In the genomic region with DNA sequence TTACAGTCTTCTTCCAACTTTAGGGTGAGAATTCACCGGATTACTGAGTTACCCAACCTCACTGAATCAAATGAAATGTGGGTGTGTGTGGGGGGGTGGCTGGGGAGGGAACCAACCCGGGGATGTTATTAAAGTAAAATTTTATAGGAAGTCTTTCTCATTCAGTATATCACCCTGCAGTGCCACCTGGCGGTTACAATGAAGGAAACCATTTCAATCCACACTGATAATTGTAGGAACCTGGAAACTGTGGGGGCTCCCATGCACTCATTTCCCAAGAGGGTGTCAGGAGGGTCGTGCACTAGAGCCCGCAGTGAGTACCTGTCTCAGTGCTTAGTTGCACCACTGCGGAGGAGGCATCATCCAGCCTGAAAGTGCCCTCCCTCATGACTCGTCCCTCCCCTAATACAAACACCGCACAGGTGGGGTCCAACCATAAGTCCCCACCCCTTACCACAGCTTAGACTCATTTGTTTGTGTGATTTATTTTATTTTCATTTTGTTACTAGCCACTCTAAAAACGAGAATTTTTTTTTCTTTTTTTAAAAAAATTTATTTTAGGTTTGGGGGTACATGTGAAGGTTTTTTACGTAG, we compare ENCODE assay signal across 1 cellular context.
TF ChIP-seq lines count a peak whose summit lies in the region.

No MANE protein-coding gene starts in this region.

TF ChIP-seq in GM23338, 12 proteins besides CTCF, POLR2A, EP300 and RAD21 (continued from another document):
- TF ChIP-seq, protein P1, sequence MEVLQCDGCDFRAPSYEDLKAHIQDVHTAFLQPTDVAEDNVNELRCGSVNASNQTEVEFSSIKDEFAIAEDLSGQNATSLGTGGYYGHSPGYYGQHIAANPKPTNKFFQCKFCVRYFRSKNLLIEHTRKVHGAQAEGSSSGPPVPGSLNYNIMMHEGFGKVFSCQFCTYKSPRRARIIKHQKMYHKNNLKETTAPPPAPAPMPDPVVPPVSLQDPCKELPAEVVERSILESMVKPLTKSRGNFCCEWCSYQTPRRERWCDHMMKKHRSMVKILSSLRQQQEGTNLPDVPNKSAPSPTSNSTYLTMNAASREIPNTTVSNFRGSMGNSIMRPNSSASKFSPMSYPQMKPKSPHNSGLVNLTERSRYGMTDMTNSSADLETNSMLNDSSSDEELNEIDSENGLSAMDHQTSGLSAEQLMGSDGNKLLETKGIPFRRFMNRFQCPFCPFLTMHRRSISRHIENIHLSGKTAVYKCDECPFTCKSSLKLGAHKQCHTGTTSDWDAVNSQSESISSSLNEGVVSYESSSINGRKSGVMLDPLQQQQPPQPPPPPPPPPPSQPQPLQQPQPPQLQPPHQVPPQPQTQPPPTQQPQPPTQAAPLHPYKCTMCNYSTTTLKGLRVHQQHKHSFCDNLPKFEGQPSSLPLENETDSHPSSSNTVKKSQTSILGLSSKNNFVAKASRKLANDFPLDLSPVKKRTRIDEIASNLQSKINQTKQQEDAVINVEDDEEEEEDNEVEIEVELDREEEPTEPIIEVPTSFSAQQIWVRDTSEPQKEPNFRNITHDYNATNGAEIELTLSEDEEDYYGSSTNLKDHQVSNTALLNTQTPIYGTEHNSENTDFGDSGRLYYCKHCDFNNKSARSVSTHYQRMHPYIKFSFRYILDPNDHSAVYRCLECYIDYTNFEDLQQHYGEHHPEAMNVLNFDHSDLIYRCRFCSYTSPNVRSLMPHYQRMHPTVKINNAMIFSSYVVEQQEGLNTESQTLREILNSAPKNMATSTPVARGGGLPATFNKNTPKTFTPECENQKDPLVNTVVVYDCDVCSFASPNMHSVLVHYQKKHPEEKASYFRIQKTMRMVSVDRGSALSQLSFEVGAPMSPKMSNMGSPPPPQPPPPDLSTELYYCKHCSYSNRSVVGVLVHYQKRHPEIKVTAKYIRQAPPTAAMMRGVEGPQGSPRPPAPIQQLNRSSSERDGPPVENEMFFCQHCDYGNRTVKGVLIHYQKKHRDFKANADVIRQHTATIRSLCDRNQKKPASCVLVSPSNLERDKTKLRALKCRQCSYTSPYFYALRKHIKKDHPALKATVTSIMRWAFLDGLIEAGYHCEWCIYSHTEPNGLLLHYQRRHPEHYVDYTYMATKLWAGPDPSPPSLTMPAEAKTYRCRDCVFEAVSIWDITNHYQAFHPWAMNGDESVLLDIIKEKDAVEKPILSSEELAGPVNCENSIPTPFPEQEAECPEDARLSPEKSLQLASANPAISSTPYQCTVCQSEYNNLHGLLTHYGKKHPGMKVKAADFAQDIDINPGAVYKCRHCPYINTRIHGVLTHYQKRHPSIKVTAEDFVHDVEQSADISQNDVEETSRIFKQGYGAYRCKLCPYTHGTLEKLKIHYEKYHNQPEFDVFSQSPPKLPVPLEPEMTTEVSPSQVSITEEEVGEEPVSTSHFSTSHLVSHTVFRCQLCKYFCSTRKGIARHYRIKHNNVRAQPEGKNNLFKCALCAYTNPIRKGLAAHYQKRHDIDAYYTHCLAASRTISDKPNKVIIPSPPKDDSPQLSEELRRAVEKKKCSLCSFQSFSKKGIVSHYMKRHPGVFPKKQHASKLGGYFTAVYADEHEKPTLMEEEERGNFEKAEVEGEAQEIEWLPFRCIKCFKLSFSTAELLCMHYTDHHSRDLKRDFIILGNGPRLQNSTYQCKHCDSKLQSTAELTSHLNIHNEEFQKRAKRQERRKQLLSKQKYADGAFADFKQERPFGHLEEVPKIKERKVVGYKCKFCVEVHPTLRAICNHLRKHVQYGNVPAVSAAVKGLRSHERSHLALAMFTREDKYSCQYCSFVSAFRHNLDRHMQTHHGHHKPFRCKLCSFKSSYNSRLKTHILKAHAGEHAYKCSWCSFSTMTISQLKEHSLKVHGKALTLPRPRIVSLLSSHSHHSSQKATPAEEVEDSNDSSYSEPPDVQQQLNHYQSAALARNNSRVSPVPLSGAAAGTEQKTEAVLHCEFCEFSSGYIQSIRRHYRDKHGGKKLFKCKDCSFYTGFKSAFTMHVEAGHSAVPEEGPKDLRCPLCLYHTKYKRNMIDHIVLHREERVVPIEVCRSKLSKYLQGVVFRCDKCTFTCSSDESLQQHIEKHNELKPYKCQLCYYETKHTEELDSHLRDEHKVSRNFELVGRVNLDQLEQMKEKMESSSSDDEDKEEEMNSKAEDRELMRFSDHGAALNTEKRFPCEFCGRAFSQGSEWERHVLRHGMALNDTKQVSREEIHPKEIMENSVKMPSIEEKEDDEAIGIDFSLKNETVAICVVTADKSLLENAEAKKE (CRISPR knock-in tag; IDR thresholded peaks at IDR 0.05): no peak
- no peak for TF ChIP-seq JUNB (IDR thresholded peaks at IDR 0.05; ENCODE audit: unreplicated experiment)
- TF ChIP-seq ZNF331 (CRISPR knock-in tag; IDR thresholded peaks at IDR 0.05; ENCODE audit: low read depth): no peak
- TF ChIP-seq ETS1 (IDR thresholded peaks at IDR 0.05): no peak
- no peak for TF ChIP-seq CREB1 (CRISPR knock-in tag; IDR thresholded peaks at IDR 0.05; ENCODE audit: low read depth)
